In genomic region chr12:123997033-123997822, GRCh38 we compare ENCODE assay signal across 21 cellular contexts. TPM values are rescaled to one million over a fixed set of nuclear protein-coding genes. Genes with fewer than 3 reads are reported as not detected.
A peak's percentile ranks its signal among the peaks of the same experiment; 100 is the strongest.
DNase-seq lines count a peak whose midpoint lies in the region; ATAC-seq and TF ChIP-seq lines count a peak whose summit lies in the region.
"Had no signal": no experiment of that assay in that cellular context is flagged by ENCODE, and none has a peak within 500 bp of the region (broad histone marks: within the 10 kb centered on the region; RNA-seq: fewer than 3 reads in every experiment).

No MANE protein-coding gene starts in this region.

- H3K4me2 ChIP-seq in GM23338 (0 out of 2 replicates have a peak overlapping the region, but pooled peaks have one; percentile 12), neuronal stem cell (ENCODE audit: insufficient read depth, low read length, poor library complexity, severe bottlenecking) (no peak overlapping the region)

- no peaks in the 10 kb centered on the region for H3K27me3 ChIP-seq in GM23338 (ENCODE audit: insufficient read depth)
- no peaks in the 10 kb centered on the region for H3K27me3 ChIP-seq in neuronal stem cell (ENCODE audit: control insufficient read depth in 3 of 3, insufficient read depth in 3 of 3, low read depth in 1 of 3, low read length in 3 of 3)
- H3K27me3 ChIP-seq: testis had no signal

- H3K4me3 Mint-ChIP-seq in GM23338 (no peak overlapping the region), progenitor cell of endocrine pancreas (ENCODE audit: low read depth) (no peak overlapping the region)
- H3K4me3 Mint-ChIP-seq: activated CD4-positive, alpha-beta memory T cell treated with anti-CD3 and anti-CD28 coated beads for 36 hours; activated naive CD8-positive, alpha-beta T cell treated with anti-CD3 and anti-CD28 coated beads for 36 hours; WTC11 had no signal

- peaks cover 12% of the 10 kb centered on the region for H4K20me1 ChIP-seq in GM23338 (replicated peaks; ENCODE audit: insufficient read depth)

- H3F3A ChIP-seq in GM23338 (replicated peaks; ENCODE audit: low read depth): no peaks in the 10 kb centered on the region

- H2AK5ac ChIP-seq in neuronal stem cell (ENCODE audit: low read depth, low read length): no peak overlapping the region

- H3K9me3 ChIP-seq in neuronal stem cell (replicated peaks in 1 of 2; ENCODE audit: control insufficient read depth in 2 of 2, insufficient read depth in 1 of 2, low read depth in 1 of 2, low read length in 2 of 2): no peaks in the 10 kb centered on the region
- H3K9me3 ChIP-seq: HAP-1, psoas muscle, testis had no signal

- DNase-seq in GM23338 (ENCODE audit: low spot score) (no peak), SK-MEL-5 (ENCODE audit: low read depth, low spot score) (peak; percentile 59), medulla oblongata (ENCODE audit: extremely low spot score) (peak; percentile 58), progenitor cell of endocrine pancreas (ENCODE audit: low spot score, unreplicated experiment) (no peak), neuronal stem cell (ENCODE audit: low spot score) (no peak), NCI-H1105 treated with DMSO at 0.1 percent for 48 hours (lab: John Stamatoyannopoulos, UW) (no peak)
- DNase-seq: activated CD4-positive, alpha-beta memory T cell treated with anti-CD3 and anti-CD28 coated beads for 36 hours; activated naive CD8-positive, alpha-beta T cell treated with anti-CD3 and anti-CD28 coated beads for 36 hours; cerebellar nuclear complex; left cardiac atrium; NCI-H2029 treated with DMSO at 0.1 percent for 48 hours; psoas muscle; stimulated activated CD4-positive, alpha-beta T cell treated with anti-CD3 and anti-CD28 coated beads, Interleukin-2, amount 100 ng/mL, for 24 hours; T1000; testis had no signal

- no peak overlapping the region for H4K91ac ChIP-seq in neuronal stem cell (ENCODE audit: low read depth, low read length, poor library complexity)

- H3K4me3 ChIP-seq in GM23338 (no peak overlapping the region), neuronal stem cell (ENCODE audit: low read length in 2 of 2) (no peak overlapping the region)
- H3K4me3 ChIP-seq: GM12878, HAP-1, psoas muscle, skin epidermis, testis had no signal

- H3K27ac ChIP-seq in GM23338 (ENCODE audit: low read depth) (no peak overlapping the region), neuronal stem cell (replicated peaks; ENCODE audit: low read length) (no peak overlapping the region)
- H3K27ac ChIP-seq: psoas muscle, skin epidermis, testis had no signal

- WGBS in neuronal stem cell (ENCODE audit: extremely low coverage in 2 of 2, insufficient read length in 2 of 2, insufficient replicate concordance in 1 of 2), 2 donors: no CpG with 5 or more reads among the region's 6 CpGs

- no peak overlapping the region for H2BK15ac ChIP-seq in neuronal stem cell (ENCODE audit: low read length)

- H3K9me2 ChIP-seq in GM23338 (ENCODE audit: insufficient read depth): no peaks in the 10 kb centered on the region

- H4K8ac ChIP-seq in neuronal stem cell (ENCODE audit: low read depth, low read length): no peak overlapping the region

- H3K4ac ChIP-seq in neuronal stem cell (ENCODE audit: low read length): no peak overlapping the region

- H3K9me3 Mint-ChIP-seq in GM23338 (no peaks in the 10 kb centered on the region), progenitor cell of endocrine pancreas (ENCODE audit: low read depth) (no peaks in the 10 kb centered on the region)
- H3K9me3 Mint-ChIP-seq: activated CD4-positive, alpha-beta memory T cell treated with anti-CD3 and anti-CD28 coated beads for 36 hours; activated naive CD8-positive, alpha-beta T cell treated with anti-CD3 and anti-CD28 coated beads for 36 hours; WTC11 had no signal

- no peak overlapping the region for H2BK5ac ChIP-seq in neuronal stem cell (ENCODE audit: low read length)

- H3K36me3 Mint-ChIP-seq in GM23338 (ENCODE audit: low read depth) (peaks cover 4% of the 10 kb centered on the region; the same call in 2 of the 3 replicates), progenitor cell of endocrine pancreas (ENCODE audit: insufficient read depth) (peaks cover 13% of the 10 kb centered on the region)
- H3K36me3 Mint-ChIP-seq: WTC11 had no signal

- H3K4me1 Mint-ChIP-seq in GM23338 (peaks cover 22% of the 10 kb centered on the region), progenitor cell of endocrine pancreas (ENCODE audit: low read depth) (peaks cover 40% of the 10 kb centered on the region)

- no peak overlapping the region for H3K14ac ChIP-seq in neuronal stem cell (ENCODE audit: low read length)

- no peaks in the 10 kb centered on the region for H3K79me2 ChIP-seq in GM23338 (replicated peaks; ENCODE audit: insufficient read depth)

- H3K18ac ChIP-seq in neuronal stem cell (ENCODE audit: low read length): no peak overlapping the region

- no peak overlapping the region for H3K23ac ChIP-seq in neuronal stem cell (ENCODE audit: low read depth, low read length, poor library complexity)

- H3K27me3 Mint-ChIP-seq in GM23338 (ENCODE audit: insufficient read depth, low read depth, poor library complexity) (no peaks in the 10 kb centered on the region), progenitor cell of endocrine pancreas (no peaks in the 10 kb centered on the region)
- H3K27me3 Mint-ChIP-seq: activated CD4-positive, alpha-beta memory T cell treated with anti-CD3 and anti-CD28 coated beads for 36 hours; activated naive CD8-positive, alpha-beta T cell treated with anti-CD3 and anti-CD28 coated beads for 36 hours had no signal

- H3K79me1 ChIP-seq in neuronal stem cell (ENCODE audit: low read depth, low read length): peaks cover 2% of the 10 kb centered on the region

- H2AFZ ChIP-seq in GM23338: no peak overlapping the region
- no peak overlapping the region for H2AFZ ChIP-seq in neuronal stem cell (ENCODE audit: low read length)

- ATAC-seq in GM23338 (no peak), GM18519 (IDR thresholded peaks at IDR 0.05; ENCODE audit: low FRiP score, unreplicated experiment) (no peak)
- ATAC-seq: GM12878, psoas muscle, Right ventricle myocardium inferior, WTC11 had no signal

- H3K36me3 ChIP-seq in GM23338 (ENCODE audit: insufficient read depth) (no peaks in the 10 kb centered on the region), neuronal stem cell (replicated peaks in 1 of 2; ENCODE audit: control insufficient read depth in 2 of 2, insufficient read depth in 2 of 2, low read length in 2 of 2) (peaks cover 17 to 72% of the 10 kb centered on the region in 2 donors)

- H2BK12ac ChIP-seq in neuronal stem cell (ENCODE audit: low read length): no peak overlapping the region

- H3K4me1 ChIP-seq in GM23338 (ENCODE audit: insufficient read depth) (peaks cover 9% of the 10 kb centered on the region), neuronal stem cell (ENCODE audit: control insufficient read depth in 2 of 2, insufficient read depth in 1 of 2, low read depth in 1 of 2, low read length in 2 of 2) (peaks cover 19% of the 10 kb centered on the region in 2 donors)
- H3K4me1 ChIP-seq: testis had no signal

- in situ Hi-C loops in SK-MEL-5 (cut with HindIII; ENCODE audit: low pct_unique_long_range_greater_than_20kb, low sequenced_read_pairs): no loop called here

- no peak overlapping the region for H3K27ac Mint-ChIP-seq in GM23338
- H3K27ac Mint-ChIP-seq in progenitor cell of endocrine pancreas: peak overlapping the region; percentile 80
- H3K27ac Mint-ChIP-seq: activated CD4-positive, alpha-beta memory T cell treated with anti-CD3 and anti-CD28 coated beads for 36 hours; activated naive CD8-positive, alpha-beta T cell treated with anti-CD3 and anti-CD28 coated beads for 36 hours; WTC11 had no signal

- TF ChIP-seq CTCF in GM23338 (conservative IDR thresholded peaks at IDR 0.05; ENCODE audit: low read depth in 2 of 2): no peak
- no peak for TF ChIP-seq CTCF in progenitor cell of endocrine pancreas (IDR thresholded peaks at IDR 0.05; ENCODE audit: unreplicated experiment)

- no peak overlapping the region for H3K9ac ChIP-seq in neuronal stem cell (ENCODE audit: low read depth, low read length, poor library complexity)

- H2BK120ac ChIP-seq in neuronal stem cell (ENCODE audit: low read depth, low read length): no peak overlapping the region

TF ChIP-seq in GM23338, 12 proteins besides CTCF, POLR2A, EP300 and RAD21 (continues in another document):
- TF ChIP-seq CREB1 (CRISPR knock-in tag; IDR thresholded peaks at IDR 0.05; ENCODE audit: low read depth): no peak
- TF ChIP-seq STAT1 (IDR thresholded peaks at IDR 0.05; ENCODE audit: unreplicated experiment): no peak

RNA-seq across cellular contexts. Expression of gene ZNF664, which starts 24.2 kb away (rescaled TPM):
- 35.2 and 89.2 TPM in 2 replicates for total RNA-seq in GM23338 (2014; rRNA removed; shearing (Covaris generic))
- 8.1 and 9.7 TPM in 2 replicates for polyA plus RNA-seq in GM23338 (2016; fragmentation: Nextera tagmentation; extraction: Ambion mirVana)
- total RNA-seq in SK-MEL-5 (2014; rRNA removed; shearing (Covaris generic)): 72.6 and 74.1 TPM in 2 replicates
- 68.2 and 86.8 TPM in 2 replicates for polyA plus RNA-seq in SK-MEL-5 (2015; cell fraction: cytosol; rRNA removed)
- polyA plus RNA-seq in SK-MEL-5 (2015; cell fraction: nucleus; rRNA removed): 47.2 and 48.1 TPM in 2 replicates
- total RNA-seq in progenitor cell of endocrine pancreas: 197 and 198 TPM in 2 replicates
- polyA plus RNA-seq in neuronal stem cell (2013, experiment 1 of 2): 130 TPM
- polyA plus RNA-seq in neuronal stem cell (2013, experiment 2 of 2): 131 TPM

RNA-seq across cellular contexts. Expression of gene CCDC92, which starts 24.6 kb away (rescaled TPM):
- total RNA-seq in GM23338 (2014; rRNA removed; shearing (Covaris generic)): 0.31 TPM in 1 of 2 replicates, not detected in the other
- 0.08 and 0.37 TPM in 2 replicates for polyA plus RNA-seq in GM23338 (2016; fragmentation: Nextera tagmentation; extraction: Ambion mirVana)
- 1.4 and 3.8 TPM in 2 replicates for total RNA-seq in SK-MEL-5 (2014; rRNA removed; shearing (Covaris generic))
- 14.2 and 14.8 TPM in 2 replicates for polyA plus RNA-seq in SK-MEL-5 (2015; cell fraction: cytosol; rRNA removed)
- 7.1 and 8.3 TPM in 2 replicates for polyA plus RNA-seq in SK-MEL-5 (2015; cell fraction: nucleus; rRNA removed)
- total RNA-seq in progenitor cell of endocrine pancreas: 57.0 and 59.1 TPM in 2 replicates
- polyA plus RNA-seq in neuronal stem cell (2013, experiment 1 of 2): 34.1 TPM
- polyA plus RNA-seq in neuronal stem cell (2013, experiment 2 of 2): 32.6 TPM

Comparison
In these comparisons a context has a peak if more than half of its experiments do, and no peak if none do; other contexts are left out.
1. DNase-seq: peak in SK-MEL-5 (single experiment) and medulla oblongata (single experiment); none in GM23338 (single experiment), progenitor cell of endocrine pancreas (single experiment), neuronal stem cell (single experiment) and NCI-H1105 treated with DMSO at 0.1 percent for 48 hours (single experiment).
2. RNA of gene CCDC92, which starts 24.6 kb away (total RNA-seq): 57.0 to 59.1 TPM in progenitor cell of endocrine pancreas; 1.4 to 3.8 TPM in SK-MEL-5 and 0.31 TPM in GM23338; every median in the first group is over 10 times any median in the second.